In genomic region chr19:45863335-45863839, GRCh38 we compare ENCODE assay signal across 8 cellular contexts. TPM values are rescaled to one million over a fixed set of nuclear protein-coding genes. Genes with fewer than 3 reads are reported as not detected.
A peak's percentile ranks its signal among the peaks of the same experiment; 100 is the strongest.
DNase-seq lines count a peak whose midpoint lies in the region; ATAC-seq and TF ChIP-seq lines count a peak whose summit lies in the region.

No MANE protein-coding gene starts in this region.

- DNase-seq in right atrium auricular region (ENCODE audit: low spot score) (no peak), left cardiac atrium (no peak), mammary epithelial cell (no peak), mucosa of descending colon (no peak), NCI-H748 (lab: John Stamatoyannopoulos, UW; ENCODE audit: unreplicated experiment) (no peak), SHP77 treated with DMSO at 0.1 percent for 48 hours (lab: John Stamatoyannopoulos, UW) (no peak), NCI-H345 (lab: John Stamatoyannopoulos, UW) (no peak)

- peak overlapping the region; percentile 90 for H2AFZ ChIP-seq in mammary epithelial cell (ENCODE audit: low read depth, low read length)

- no TSS peak for BruUV-seq in mammary epithelial cell (replicated peaks; lab: Mats Ljungman, UMichigan)

- ATAC-seq in left cardiac atrium, result no peak
- ATAC-seq in mucosa of descending colon, result no peak
- no peak for ATAC-seq in GM18520 (IDR thresholded peaks at IDR 0.05; ENCODE audit: unreplicated experiment)

- H3K27ac ChIP-seq in right atrium auricular region (no peak overlapping the region), mammary epithelial cell (ENCODE audit: insufficient read depth, low read depth, low read length) (no peak overlapping the region)

- peaks cover 43% of the 10 kb centered on the region for H3K79me2 ChIP-seq in mammary epithelial cell (ENCODE audit: insufficient read depth, low read length)

- H3K36me3 ChIP-seq in right atrium auricular region (peaks cover 13% of the 10 kb centered on the region), mammary epithelial cell (ENCODE audit: insufficient read depth, low read length) (peaks cover 5% of the 10 kb centered on the region), mucosa of descending colon (ENCODE audit: low read depth) (no peaks in the 10 kb centered on the region)

- H3K4me2 ChIP-seq in mammary epithelial cell (ENCODE audit: insufficient read depth, low read depth, low read length), result peak overlapping the region; percentile 90

- no peaks in the 10 kb centered on the region for H4K20me1 ChIP-seq in mammary epithelial cell (ENCODE audit: insufficient read depth, low read length)

- dilution Hi-C loops in mammary epithelial cell (cut with HindIII; ENCODE audit: low sequenced_read_pairs), result no loop called here

- H3K9me3 ChIP-seq in right atrium auricular region (no peaks in the 10 kb centered on the region), mammary epithelial cell (replicated peaks; ENCODE audit: insufficient read depth, low read length) (no peaks in the 10 kb centered on the region), mucosa of descending colon (no peaks in the 10 kb centered on the region)

- TF ChIP-seq CTCF in right atrium auricular region (IDR thresholded peaks at IDR 0.05), result no peak
- no peak for TF ChIP-seq CTCF in mammary epithelial cell (conservative IDR thresholded peaks at IDR 0.05 in 1 of 2, IDR thresholded peaks at IDR 0.05 in 1 of 2; ENCODE audit: extremely low read depth in 1 of 2, insufficient read depth in 1 of 2, low read depth in 1 of 2, low read length in 2 of 2)
- no peak for TF ChIP-seq CTCF in mucosa of descending colon (IDR thresholded peaks at IDR 0.05)

- 9% methylated on average over 18 of the region's 22 CpGs for WGBS in mammary epithelial cell (ENCODE audit: low coverage, missing lambda C conversion rate)

- intact Hi-C loops in left cardiac atrium (cut with DNase I) (no loop called here), mammary epithelial cell (cut with micrococcal nuclease) (loop anchor here (1.0 kb wide), 1 partner anchor 23 kb away; the partner anchor contains the start of gene IRF2BP1), mucosa of descending colon (cut with DNase I, micrococcal nuclease) (no loop called here)

- no peak overlapping the region for H3K9ac ChIP-seq in mammary epithelial cell (ENCODE audit: insufficient read depth, low read length)

- H3K27me3 ChIP-seq in right atrium auricular region (peaks cover 10 to 11% of the 10 kb centered on the region in 2 donors), mammary epithelial cell (ENCODE audit: insufficient read depth, low read length) (peaks cover 2% of the 10 kb centered on the region)

- CTCF ChIA-PET in mammary epithelial cell (lab: Charles Lee; ENCODE audit: low non-redundant PET), result interaction anchor here (0.7 to 1.0 kb wide), 2 partner anchors 46 to 94 kb away, joined by 15 to 16 read pairs; partner anchors contain the start of gene SIX5

- H3K4me3 ChIP-seq in right atrium auricular region (peak overlapping the region; percentile 24 to 86), mammary epithelial cell (replicated peaks in 1 of 3; ENCODE audit: insufficient read depth in 1 of 3, low read depth in 2 of 3, low read length in 3 of 3) (peak overlapping the region; percentile 49 to 53 (median 52)), mucosa of descending colon (peak overlapping the region; percentile 81)

- in situ Hi-C loops in mammary epithelial cell (cut with MboI; ENCODE audit: low sequenced_read_pairs in 2 of 2), result no loop called here

- H3K4me1 ChIP-seq in right atrium auricular region (peaks cover 0 to 25% of the 10 kb centered on the region in 2 donors), mammary epithelial cell (ENCODE audit: insufficient read depth, low read length) (no peaks in the 10 kb centered on the region), mucosa of descending colon (ENCODE audit: low read depth) (peaks cover 23% of the 10 kb centered on the region)

RNA-seq across cellular contexts. Expression of gene SYMPK, which starts 0.4 kb away (rescaled TPM):
- total RNA-seq in right atrium auricular region (10 to 100 TPM; 16.4 to 20.6 TPM), left cardiac atrium (10 to 100 TPM; 29.0 to 29.6 TPM), mammary epithelial cell (10 to 100 TPM; 32.3 to 81.6 TPM), mucosa of descending colon (10 to 100 TPM; 61.1 to 67.4 (median 65.9) TPM)
- polyA plus RNA-seq in mammary epithelial cell, result 56.2 TPM
- 163 TPM for polyA minus RNA-seq in mammary epithelial cell

RNA-seq across cellular contexts. Expression of gene FOXA3, which starts 0.7 kb away (rescaled TPM):
- not detected for total RNA-seq in right atrium auricular region
- not detected for total RNA-seq in left cardiac atrium
- not detected for total RNA-seq in mammary epithelial cell
- not detected for polyA plus RNA-seq in mammary epithelial cell
- not detected for polyA minus RNA-seq in mammary epithelial cell
- total RNA-seq in mucosa of descending colon, result 10 to 100 TPM; 14.1 to 33.7 (median 32.9) TPM

RNA-seq across cellular contexts. Expression of gene IRF2BP1, which starts 22.6 kb away (rescaled TPM):
- 10 to 100 TPM; 24.2 to 30.5 TPM for total RNA-seq in right atrium auricular region
- total RNA-seq in left cardiac atrium, result 10 to 100 TPM; 18.3 to 21.3 TPM
- total RNA-seq in mammary epithelial cell, result 10 to 100 TPM; 15.9 to 28.0 TPM
- 5.7 TPM for polyA plus RNA-seq in mammary epithelial cell
- polyA minus RNA-seq in mammary epithelial cell, result 6.1 TPM
- 10 to 100 TPM; 19.0 to 33.7 (median 19.8) TPM for total RNA-seq in mucosa of descending colon

RNA-seq across cellular contexts. Expression of gene MYPOP, which starts 39.0 kb away (rescaled TPM):
- 1 to 10 TPM; 6.0 to 7.2 TPM for total RNA-seq in right atrium auricular region
- total RNA-seq in left cardiac atrium, result 10 to 100 TPM in 1 of 2 donors, 1 to 10 TPM in 1; 9.3 to 12.8 TPM
- total RNA-seq in mammary epithelial cell, result 1 to 10 TPM; 1.8 to 8.9 TPM
- polyA plus RNA-seq in mammary epithelial cell, result 1.4 TPM
- polyA minus RNA-seq in mammary epithelial cell, result 1.8 TPM
- 10 to 100 TPM in 2 of 3 donors, 1 to 10 TPM in 1; 9.2 to 13.7 (median 10.2) TPM for total RNA-seq in mucosa of descending colon

RNA-seq across cellular contexts. Expression of gene RSPH6A, which starts 48.3 kb away (rescaled TPM):
- total RNA-seq in right atrium auricular region (not detected), left cardiac atrium (not detected), mammary epithelial cell (under 1 TPM; 0.17 to 0.35 TPM), mucosa of descending colon (under 1 TPM; 0.16 to 0.24 (median 0.20) TPM)
- not detected for polyA plus RNA-seq in mammary epithelial cell
- polyA minus RNA-seq in mammary epithelial cell, result 0.31 TPM

Comparison
In these comparisons a context has a peak if more than half of its experiments do, and no peak if none do; other contexts are left out.
1. RNA of gene FOXA3, which starts 0.7 kb away (total RNA-seq): 14.1 to 33.7 TPM in mucosa of descending colon; not detected in left cardiac atrium, not detected in right atrium auricular region and not detected in mammary epithelial cell; every median in the first group is over 10 times any median in the second.
2. Peak in every context shown above with its lines, with median percentiles within 50 percentile points of each other: H3K4me3 ChIP-seq.